16 cellular contexts compared by ENCODE assay signal in the genomic region with DNA sequence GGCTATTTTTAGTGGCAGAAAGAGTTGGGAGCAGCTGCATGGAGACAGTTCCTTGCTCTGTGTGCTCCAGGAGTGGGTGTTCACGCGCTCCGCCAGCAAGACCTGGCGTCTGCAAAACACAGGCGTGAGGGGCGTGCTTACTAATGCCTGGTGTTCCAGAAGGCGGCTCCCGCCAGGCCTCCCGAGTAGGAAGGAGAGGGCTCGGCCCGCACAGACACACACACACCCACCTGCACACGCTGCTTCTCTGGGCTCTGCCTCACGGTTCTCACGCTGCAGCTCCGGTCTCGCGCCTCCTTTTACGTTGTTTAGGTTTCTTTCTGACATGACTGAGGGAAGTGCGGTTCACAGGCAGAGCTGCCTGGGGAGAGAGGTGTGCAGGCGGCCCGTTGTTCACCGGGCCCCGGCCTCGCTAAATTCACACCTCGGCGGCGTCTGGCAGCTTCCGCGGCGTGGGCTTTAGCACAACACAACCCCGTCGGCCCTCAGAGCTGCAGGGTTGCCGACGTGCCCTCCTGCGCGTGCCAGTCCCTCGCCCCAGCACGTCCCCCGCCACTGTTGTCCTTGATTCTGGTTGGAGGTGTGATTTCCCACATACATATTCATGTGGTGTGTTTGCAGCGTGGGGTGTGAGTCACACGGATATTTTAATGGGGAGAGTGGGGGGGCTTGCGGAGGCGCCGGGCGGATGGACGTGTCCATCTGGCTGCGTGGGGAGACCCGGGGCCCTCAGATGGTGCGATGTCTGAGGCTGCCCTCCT.
A peak's percentile ranks its signal among the peaks of the same experiment; 100 is the strongest.
DNase-seq lines count a peak whose midpoint lies in the region; ATAC-seq and TF ChIP-seq lines count a peak whose summit lies in the region.
"Had no signal": no experiment of that assay in that cellular context is flagged by ENCODE, and none has a peak within 500 bp of the region (broad histone marks: within the 10 kb centered on the region; RNA-seq: fewer than 3 reads in every experiment).

No MANE protein-coding gene starts in this region.

- H3K36me3 ChIP-seq in sigmoid colon, result peaks cover 10 to 58% (median 40%) of the 10 kb centered on the region in 4 donors

- H3K27ac ChIP-seq in CD4-positive, alpha-beta T cell (ENCODE audit: low read depth, low read length), result peak overlapping the region; percentile 21
- H3K27ac ChIP-seq in RWPE1 (peak overlapping the region; percentile 67), sigmoid colon (peak overlapping the region; percentile 41 to 76 (median 71))
- H3K27ac ChIP-seq: GM23248 had no signal

- peak overlapping the region; percentile 73 for H3K27ac Mint-ChIP-seq in CD4-positive, alpha-beta T cell
- H3K27ac Mint-ChIP-seq: nephron progenitor cell had no signal

- no peaks in the 10 kb centered on the region for H3K27me3 ChIP-seq in CD4-positive, alpha-beta T cell (ENCODE audit: control insufficient read depth, insufficient read depth, low read length)
- no peaks in the 10 kb centered on the region for H3K27me3 ChIP-seq in sigmoid colon

- H3K4me3 ChIP-seq in sigmoid colon, result no peak overlapping the region
- H3K4me3 ChIP-seq: GM23248, lung had no signal

- no peak for TF ChIP-seq EP300 in sigmoid colon (IDR thresholded peaks at IDR 0.05)

- peaks cover 83% of the 10 kb centered on the region for H3K36me3 Mint-ChIP-seq in CD4-positive, alpha-beta T cell (ENCODE audit: low read depth)

- no peak for TF ChIP-seq POLR2A in sigmoid colon (IDR thresholded peaks at IDR 0.05)

- no peak overlapping the region for H3K4me3 Mint-ChIP-seq in CD4-positive, alpha-beta T cell
- H3K4me3 Mint-ChIP-seq: B cell, nephron progenitor cell had no signal

- intact Hi-C loops in CD4-positive, alpha-beta T cell (cut with DNase I, micrococcal nuclease), result no loop called here
- intact Hi-C loops in head of caudate nucleus (cut with DNase I) (loop anchor here (5.0 kb wide), 1 partner anchor 73 kb away; no protein-coding TSS in a partner anchor), sigmoid colon (cut with DNase I) (no loop called here)

- no peaks in the 10 kb centered on the region for H3K9me3 ChIP-seq in CD4-positive, alpha-beta T cell (ENCODE audit: control insufficient read depth, low read length)
- no peaks in the 10 kb centered on the region for H3K9me3 ChIP-seq in sigmoid colon

- peaks cover 26% of the 10 kb centered on the region for H3K4me1 Mint-ChIP-seq in CD4-positive, alpha-beta T cell (ENCODE audit: low read depth)

- POLR2A ChIA-PET in CD4-positive, alpha-beta T cell (lab: Charles Lee), result no interaction called here
- POLR2A ChIA-PET in RWPE1 (lab: Yijun Ruan, JAX; ENCODE audit: low non-redundant PET), result no interaction called here

- no peak for DNase-seq in CD4-positive, alpha-beta T cell
- DNase-seq in RWPE1 (ENCODE audit: low spot score) (no peak), head of caudate nucleus (peak; percentile 38 to 94 (median 78)), sigmoid colon (peak; percentile 91), NCI-H2171 treated with DMSO at 0.1 percent for 48 hours (lab: John Stamatoyannopoulos, UW) (no peak), activated gamma-delta T cell (lab: John Stamatoyannopoulos, UW) (no peak), NCI-H524 treated with DMSO at 0.1 percent for 48 hours (lab: John Stamatoyannopoulos, UW) (no peak)
- DNase-seq: DMS 273 treated with DMSO at 0.1 percent for 48 hours; GM23248; IMR-90; NCI-H1694; NCI-H446 treated with DMSO at 0.1 percent for 48 hours; nephron progenitor cell; stimulated activated CD4-positive, alpha-beta T cell treated with anti-CD3 and anti-CD28 coated beads, Interleukin-1b, Interleukin-23, amount 100 ng/mL, for 48 hours had no signal

- no peaks in the 10 kb centered on the region for H3K27me3 Mint-ChIP-seq in CD4-positive, alpha-beta T cell
- H3K27me3 Mint-ChIP-seq: B cell had no signal

- CTCF ChIA-PET in CD4-positive, alpha-beta T cell (lab: Charles Lee), result no interaction called here
- CTCF ChIA-PET in RWPE1 (lab: Yijun Ruan, JAX), result interaction anchor here (0.6 to 1.0 kb wide), 3 partner anchors 8 to 131 kb away, joined by 3 to 4 read pairs (median 3); partner anchors contain the start of gene FAAP20

- no peaks in the 10 kb centered on the region for H3K9me3 Mint-ChIP-seq in CD4-positive, alpha-beta T cell
- H3K9me3 Mint-ChIP-seq: nephron progenitor cell had no signal

- WGBS in sigmoid colon, 2 donors, result 86 to 93% methylated on average over 49 of the region's 49 CpGs

- peaks cover 0 to 67% (median 54%) of the 10 kb centered on the region in 4 donors for H3K4me1 ChIP-seq in sigmoid colon

- ATAC-seq in CD4-positive, alpha-beta T cell (ENCODE audit: poor library complexity), result no peak

- no peak for TF ChIP-seq CTCF in CD4-positive, alpha-beta T cell (IDR thresholded peaks at IDR 0.05)
- no peak for TF ChIP-seq CTCF in RWPE1 (conservative IDR thresholded peaks at IDR 0.05; ENCODE audit: low read depth)
- TF ChIP-seq CTCF in sigmoid colon (IDR thresholded peaks at IDR 0.05), result no peak

Comparison
In these comparisons a context has a peak if more than half of its experiments do, and no peak if none do; other contexts are left out.
1. DNase-seq: peak in head of caudate nucleus (42 of 42) and sigmoid colon (single experiment); none in CD4-positive, alpha-beta T cell (0 of 10), RWPE1 (single experiment), NCI-H2171 treated with DMSO at 0.1 percent for 48 hours (single experiment), activated gamma-delta T cell (single experiment) and NCI-H524 treated with DMSO at 0.1 percent for 48 hours (single experiment).
2. H3K27ac ChIP-seq: peak in every context shown above with its lines; median percentile 71 in sigmoid colon; 67 in RWPE1; 21 in CD4-positive, alpha-beta T cell.